7 cellular contexts compared by ENCODE assay signal in the genomic region with DNA sequence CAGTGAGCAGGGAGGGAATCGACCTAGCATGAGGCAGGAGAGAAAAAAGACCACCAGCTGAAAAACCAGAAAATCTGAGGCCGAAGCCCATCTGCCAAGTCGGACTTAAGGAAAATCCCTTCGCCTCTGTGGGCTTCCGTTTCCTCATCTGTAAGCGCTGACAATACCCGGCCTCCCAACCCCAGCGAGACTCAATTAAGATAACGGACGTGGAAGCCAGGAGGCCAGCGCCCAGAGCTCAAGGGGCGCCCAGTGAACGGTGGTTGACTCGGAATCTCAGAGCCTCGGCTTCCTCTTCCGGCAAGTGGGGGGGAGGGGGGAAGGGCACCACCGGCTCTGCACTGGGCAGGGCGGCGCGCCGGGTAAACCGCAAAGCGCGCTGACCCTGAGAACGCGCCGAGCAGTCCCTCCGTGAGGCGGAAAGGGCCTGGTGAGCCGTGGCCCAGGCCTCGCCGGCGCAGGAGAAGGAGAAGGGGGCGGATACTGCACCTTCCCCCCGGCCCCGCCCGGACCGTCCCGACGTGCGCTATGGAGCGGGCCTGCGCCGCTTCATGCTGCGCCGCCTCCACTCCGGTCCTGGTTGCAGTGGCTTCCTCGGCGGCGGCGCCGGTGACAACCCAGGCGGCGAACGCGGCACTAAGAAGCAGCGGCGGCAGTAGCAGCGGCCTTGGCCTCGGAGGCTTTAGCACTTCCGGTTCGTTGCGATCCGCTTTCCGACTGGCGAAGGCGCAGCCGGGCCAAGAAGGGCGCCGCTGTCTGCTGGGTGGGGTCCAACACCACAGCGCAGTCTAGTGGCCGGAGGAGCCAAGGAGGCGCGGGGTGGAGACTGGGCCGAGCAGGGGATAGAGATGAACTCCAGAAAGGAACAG. TPM values are rescaled to one million over a fixed set of nuclear protein-coding genes. Genes with fewer than 3 reads are reported as not detected.
DNase-seq lines count a peak whose midpoint lies in the region; ATAC-seq, FAIRE-seq and TF ChIP-seq lines count a peak whose summit lies in the region.

Gene DPP8, minus strand, starts transcription at position 693 of the 869 bp plus-strand sequence. CDS start 5,136 bp downstream, outside the sequence.

- H3K9me3 Mint-ChIP-seq in T-helper 2 cell treated with Interferon-gamma antibody and Interleukin-4, amounts not matched to agents 5 μg/mL and 100 μg/mL, for 36 hours = no peaks in the 10 kb centered on the region
- peaks cover 1% of the 10 kb centered on the region for H3K9me3 Mint-ChIP-seq in astrocyte (ENCODE audit: unreplicated experiment)

- FAIRE-seq in astrocyte (lab: Jason Lieb, UNC) = no peak

- H3K36me3 ChIP-seq in astrocyte (ENCODE audit: insufficient read depth, low read length) = peaks cover 5% of the 10 kb centered on the region

- TF ChIP-seq CTCF in astrocyte (IDR thresholded peaks at IDR 0.05; ENCODE audit: insufficient read depth, low read depth, low read length) = peak; percentile 81

- H3K9me3 ChIP-seq in astrocyte (ENCODE audit: insufficient read depth, low read depth, low read length) = no peaks in the 10 kb centered on the region

- peaks cover 20% of the 10 kb centered on the region for H3K36me3 Mint-ChIP-seq in T-helper 2 cell treated with Interferon-gamma antibody and Interleukin-4, amounts not matched to agents 5 μg/mL and 100 μg/mL, for 36 hours (ENCODE audit: low read depth)
- H3K36me3 Mint-ChIP-seq in astrocyte (ENCODE audit: low read depth, unreplicated experiment) = peaks cover 2% of the 10 kb centered on the region

- ATAC-seq in GM18498 (IDR thresholded peaks at IDR 0.05; ENCODE audit: unreplicated experiment) (peak; percentile 93), HG02943 (IDR thresholded peaks at IDR 0.05; ENCODE audit: low read depth, unreplicated experiment) (peak; percentile 90)

- H3K27ac ChIP-seq in astrocyte (ENCODE audit: low read depth, low read length) = peak within 1 kb of the TSS; percentile 83

- peak within 1 kb of the TSS; percentile 98 for H3K27ac Mint-ChIP-seq in T-helper 2 cell treated with Interferon-gamma antibody and Interleukin-4, amounts not matched to agents 5 μg/mL and 100 μg/mL, for 36 hours
- H3K27ac Mint-ChIP-seq in astrocyte (ENCODE audit: unreplicated experiment) = peak within 1 kb of the TSS; percentile 94

- peak within 1 kb of the TSS; percentile 97 for H3K9ac ChIP-seq in astrocyte (ENCODE audit: low read length)

- peak within 1 kb of the TSS; percentile 93 for H2AFZ ChIP-seq in astrocyte (ENCODE audit: low read depth, low read length)

- peak within 1 kb of the TSS; percentile 96 for H3K4me3 ChIP-seq in astrocyte (ENCODE audit: insufficient read depth, low read depth, low read length)

- peaks cover 17% of the 10 kb centered on the region for H4K20me1 ChIP-seq in astrocyte (ENCODE audit: insufficient read depth, low read length)

- H3K27me3 Mint-ChIP-seq in T-helper 2 cell treated with Interferon-gamma antibody and Interleukin-4, amounts not matched to agents 5 μg/mL and 100 μg/mL, for 36 hours (ENCODE audit: low read depth) = no peaks in the 10 kb centered on the region
- no peaks in the 10 kb centered on the region for H3K27me3 Mint-ChIP-seq in astrocyte (ENCODE audit: low read depth, unreplicated experiment)

- H3K79me2 ChIP-seq in astrocyte (ENCODE audit: insufficient read depth, low read length) = peaks cover 35% of the 10 kb centered on the region

- peaks cover 24% of the 10 kb centered on the region for H3K4me1 Mint-ChIP-seq in T-helper 2 cell treated with Interferon-gamma antibody and Interleukin-4, amounts not matched to agents 5 μg/mL and 100 μg/mL, for 36 hours (ENCODE audit: low read depth)
- peaks cover 10% of the 10 kb centered on the region for H3K4me1 Mint-ChIP-seq in astrocyte (ENCODE audit: low read depth, unreplicated experiment)

- H3K27me3 ChIP-seq in astrocyte (ENCODE audit: insufficient read depth, low read length) = no peaks in the 10 kb centered on the region

- peak within 1 kb of the TSS; percentile 100 for H3K4me3 Mint-ChIP-seq in T-helper 2 cell treated with Interferon-gamma antibody and Interleukin-4, amounts not matched to agents 5 μg/mL and 100 μg/mL, for 36 hours
- peak within 1 kb of the TSS; percentile 100 for H3K4me3 Mint-ChIP-seq in astrocyte (ENCODE audit: unreplicated experiment)

- peaks cover 14% of the 10 kb centered on the region for H3K4me1 ChIP-seq in astrocyte (ENCODE audit: insufficient read depth, low read length)

- DNase-seq in NCI-H187 treated with DMSO at 0.1 percent for 48 hours (lab: John Stamatoyannopoulos, UW) (peak; percentile 34), astrocyte (ENCODE audit: low read depth) (peak; percentile 91), hepatic stellate cell (ENCODE audit: low spot score) (peak; percentile 88), renal cortical epithelial cell (ENCODE audit: low read depth) (peak; percentile 83)
- peak; percentile 94 for DNase-seq in T-helper 2 cell treated with Interferon-gamma antibody and Interleukin-4, amounts not matched to agents 5 μg/mL and 100 μg/mL, for 36 hours (ENCODE audit: low spot score)

- peak within 1 kb of the TSS; percentile 99 for H3K4me2 ChIP-seq in astrocyte (ENCODE audit: low read length)

RNA-seq across cellular contexts. Expression of gene DPP8, which starts in this region (rescaled TPM):
- total RNA-seq in astrocyte (25.7 and 29.5 TPM in 2 replicates), renal cortical epithelial cell (47.1 and 52.7 TPM in 2 replicates)

Comparison
In these comparisons a context has a peak if more than half of its experiments do, and no peak if none do; other contexts are left out.
1. Peak in every context shown above with its lines: DNase-seq, ATAC-seq, H3K4me3 ChIP-seq and H3K27ac ChIP-seq.
2. DNase-seq: peak in every context shown above with its lines; median percentile 94 in T-helper 2 cell treated with Interferon-gamma antibody and Interleukin-4, amounts not matched to agents 5 μg/mL and 100 μg/mL, for 36 hours; 91 in astrocyte; 88 in hepatic stellate cell; 83 in renal cortical epithelial cell; 34 in NCI-H187 treated with DMSO at 0.1 percent for 48 hours.